11 cellular contexts compared by ENCODE assay signal in genomic region chr17:3894927-3895343, GRCh38. TPM values are rescaled to one million over a fixed set of nuclear protein-coding genes. Genes with fewer than 3 reads are reported as not detected.
DNase-seq lines count a peak whose midpoint lies in the region; ATAC-seq and TF ChIP-seq lines count a peak whose summit lies in the region.
"Had no signal": no experiment of that assay in that cellular context is flagged by ENCODE, and none has a peak within 500 bp of the region (broad histone marks: within the 10 kb centered on the region; RNA-seq: fewer than 3 reads in every experiment).

No MANE protein-coding gene starts in this region.

- peak; percentile 15 for ATAC-seq in Right ventricle myocardium superior (ENCODE audit: poor library complexity)
- no peak for ATAC-seq in GM21619 (IDR thresholded peaks at IDR 0.05; ENCODE audit: unreplicated experiment)
- no peak for ATAC-seq in GM21528 (IDR thresholded peaks at IDR 0.05; ENCODE audit: low FRiP score, unreplicated experiment)

- no peak overlapping the region for H2BK5ac ChIP-seq in mesenchymal stem cell (ENCODE audit: low read depth, low read length, poor library complexity, severe bottlenecking)

- H3K27ac ChIP-seq in mesenchymal stem cell (ENCODE audit: low read length, poor library complexity, severe bottlenecking), result no peak overlapping the region

- TF ChIP-seq CTCF in chondrocyte (IDR thresholded peaks at IDR 0.05), result no peak

- no peak overlapping the region for H2BK120ac ChIP-seq in mesenchymal stem cell (ENCODE audit: low read depth, low read length)

- peak overlapping the region in 1 of 2 experiments; percentile 23 for H3K23ac ChIP-seq in mesenchymal stem cell (ENCODE audit: low read length in 2 of 2)

- H3K4me3 ChIP-seq in mesenchymal stem cell (ENCODE audit: insufficient read depth in 1 of 2, low read depth in 1 of 2, low read length in 2 of 2), result no peak overlapping the region

- no peaks in the 10 kb centered on the region for H3K27me3 Mint-ChIP-seq in chondrocyte (ENCODE audit: low read depth)

- H3K36me3 Mint-ChIP-seq in chondrocyte (ENCODE audit: low read depth), result no peaks in the 10 kb centered on the region

- H3K4me3 Mint-ChIP-seq in chondrocyte (ENCODE audit: unreplicated experiment), result no peak overlapping the region

- H3K18ac ChIP-seq in mesenchymal stem cell (ENCODE audit: low read depth in 1 of 2, low read length in 2 of 2), result peak overlapping the region in 1 of 2 experiments; percentile 37

- H4K8ac ChIP-seq in mesenchymal stem cell (ENCODE audit: low read length), result peak overlapping the region; percentile 41

- H3K79me1 ChIP-seq in mesenchymal stem cell (replicated peaks; ENCODE audit: low read length, poor library complexity, severe bottlenecking), result no peaks in the 10 kb centered on the region

- 32% methylated on average over 2 of the region's 2 CpGs for WGBS in mesenchymal stem cell

- intact Hi-C loops in Right ventricle myocardium superior (cut with DNase I), result no loop called here
- intact Hi-C loops in cardiac septum (cut with DNase I), result no loop called here

- H2BK12ac ChIP-seq in mesenchymal stem cell (ENCODE audit: low read length in 2 of 2), result peak overlapping the region in 1 of 2 experiments; percentile 47

- H3K9me3 ChIP-seq in mesenchymal stem cell (ENCODE audit: control insufficient read depth, low read length), result no peaks in the 10 kb centered on the region

- H3K4me1 Mint-ChIP-seq in chondrocyte (ENCODE audit: low read depth), result peaks cover 43% of the 10 kb centered on the region

- peaks cover 36% of the 10 kb centered on the region for H3K4me1 ChIP-seq in mesenchymal stem cell (ENCODE audit: control insufficient read depth, insufficient read depth, low read depth, low read length)

- H3K14ac ChIP-seq in mesenchymal stem cell (ENCODE audit: low read length in 2 of 2), result no peak overlapping the region

- H3K9me3 Mint-ChIP-seq in chondrocyte (ENCODE audit: low read depth), result no peaks in the 10 kb centered on the region

- H3K27ac Mint-ChIP-seq in chondrocyte (ENCODE audit: unreplicated experiment), result peak overlapping the region; percentile 80

- no peak overlapping the region for H4K91ac ChIP-seq in mesenchymal stem cell (ENCODE audit: low read length)

- no peak overlapping the region for H3K9ac ChIP-seq in mesenchymal stem cell (ENCODE audit: low read length)

- no peaks in the 10 kb centered on the region for H3K36me3 ChIP-seq in mesenchymal stem cell (ENCODE audit: control insufficient read depth in 1 of 2, insufficient read depth in 2 of 2, low read depth in 1 of 2, low read length in 2 of 2)

- H2AK5ac ChIP-seq in mesenchymal stem cell (ENCODE audit: low read length, severe bottlenecking), result no peak overlapping the region

- no peak overlapping the region for H2BK15ac ChIP-seq in mesenchymal stem cell (ENCODE audit: low read depth, poor library complexity, severe bottlenecking)

- H2AFZ ChIP-seq in mesenchymal stem cell (ENCODE audit: low read depth, low read length), result no peak overlapping the region

- H3K27me3 ChIP-seq in mesenchymal stem cell (ENCODE audit: control insufficient read depth in 1 of 2, insufficient read depth in 1 of 2, low read length in 2 of 2), result peaks cover 0 to 12% of the 10 kb centered on the region in 2 experiments

- H3K4me2 ChIP-seq in mesenchymal stem cell (ENCODE audit: low read length, poor library complexity, severe bottlenecking), result no peak overlapping the region

- no peak for DNase-seq in Right ventricle myocardium superior
- no peak for DNase-seq in cardiac septum (ENCODE audit: low spot score)
- no peak for DNase-seq in chondrocyte (ENCODE audit: low spot score)
- DNase-seq in mesenchymal stem cell, result peak; percentile 69
- DNase-seq in ureter (ENCODE audit: low spot score), result peak; percentile 62
- no peak for DNase-seq in SK-N-DZ (ENCODE audit: low spot score)
- DNase-seq: activated CD8-positive, alpha-beta memory T cell treated with anti-CD3 and anti-CD28 coated beads, Interleukin-2, amount 50 U/mL, for 48 hours; AML-193; SHP77 treated with DMSO at 0.1 percent for 48 hours had no signal

- H3K4ac ChIP-seq in mesenchymal stem cell (ENCODE audit: low read depth in 1 of 2, low read length in 2 of 2), result no peak overlapping the region

RNA-seq across cellular contexts. Expression of gene CAMKK1, which starts 2.1 kb away (rescaled TPM):
- total RNA-seq in Right ventricle myocardium superior (4.0 TPM), cardiac septum (5.2 TPM), chondrocyte (5.0 to 8.0 TPM (median 5.1 TPM) in 3 replicates), ureter (7.8 TPM)
- polyA plus RNA-seq in mesenchymal stem cell (2013, experiment 1 of 2), result 3.0 TPM
- 2.6 TPM for polyA plus RNA-seq in mesenchymal stem cell (2013, experiment 2 of 2)
- polyA plus RNA-seq in SK-N-DZ (2014; cell fraction: cytosol; rRNA removed), result 7.0 and 7.4 TPM in 2 replicates
- 17.1 and 18.6 TPM in 2 replicates for polyA plus RNA-seq in SK-N-DZ (2014; cell fraction: nucleus; rRNA removed)

RNA-seq across cellular contexts. Expression of gene P2RX1, which starts 21.3 kb away (rescaled TPM):
- 0.08 TPM for total RNA-seq in Right ventricle myocardium superior
- 5.1 TPM for total RNA-seq in cardiac septum
- total RNA-seq in chondrocyte, result not detected in 3 replicates
- 0.47 TPM for polyA plus RNA-seq in mesenchymal stem cell (2013, experiment 1 of 2)
- 0.49 TPM for polyA plus RNA-seq in mesenchymal stem cell (2013, experiment 2 of 2)
- 44.3 TPM for total RNA-seq in ureter
- not detected in 2 replicates for polyA plus RNA-seq in SK-N-DZ (2014; cell fraction: cytosol; rRNA removed)
- polyA plus RNA-seq in SK-N-DZ (2014; cell fraction: nucleus; rRNA removed), result 0.05 and 0.23 TPM in 2 replicates

RNA-seq across cellular contexts. Expression of gene NCBP3, which starts 48.9 kb away (rescaled TPM):
- 13.8 TPM for total RNA-seq in Right ventricle myocardium superior
- 32.8 TPM for total RNA-seq in cardiac septum
- total RNA-seq in chondrocyte, result 31.3 to 34.8 TPM (median 33.7 TPM) in 3 replicates
- 20.3 TPM for polyA plus RNA-seq in mesenchymal stem cell (2013, experiment 1 of 2)
- 19.5 TPM for polyA plus RNA-seq in mesenchymal stem cell (2013, experiment 2 of 2)
- 46.1 TPM for total RNA-seq in ureter
- 20.2 and 26.5 TPM in 2 replicates for polyA plus RNA-seq in SK-N-DZ (2014; cell fraction: cytosol; rRNA removed)
- polyA plus RNA-seq in SK-N-DZ (2014; cell fraction: nucleus; rRNA removed), result 53.8 and 77.3 TPM in 2 replicates

Comparison
In these comparisons a context has a peak if more than half of its experiments do, and no peak if none do; other contexts are left out.
1. DNase-seq: peak in mesenchymal stem cell (single experiment) and ureter (single experiment); none in Right ventricle myocardium superior (single experiment), cardiac septum (single experiment), chondrocyte (single experiment) and SK-N-DZ (single experiment).